Comparison of ENCODE assay signal across 1 cellular context in the genomic region with DNA sequence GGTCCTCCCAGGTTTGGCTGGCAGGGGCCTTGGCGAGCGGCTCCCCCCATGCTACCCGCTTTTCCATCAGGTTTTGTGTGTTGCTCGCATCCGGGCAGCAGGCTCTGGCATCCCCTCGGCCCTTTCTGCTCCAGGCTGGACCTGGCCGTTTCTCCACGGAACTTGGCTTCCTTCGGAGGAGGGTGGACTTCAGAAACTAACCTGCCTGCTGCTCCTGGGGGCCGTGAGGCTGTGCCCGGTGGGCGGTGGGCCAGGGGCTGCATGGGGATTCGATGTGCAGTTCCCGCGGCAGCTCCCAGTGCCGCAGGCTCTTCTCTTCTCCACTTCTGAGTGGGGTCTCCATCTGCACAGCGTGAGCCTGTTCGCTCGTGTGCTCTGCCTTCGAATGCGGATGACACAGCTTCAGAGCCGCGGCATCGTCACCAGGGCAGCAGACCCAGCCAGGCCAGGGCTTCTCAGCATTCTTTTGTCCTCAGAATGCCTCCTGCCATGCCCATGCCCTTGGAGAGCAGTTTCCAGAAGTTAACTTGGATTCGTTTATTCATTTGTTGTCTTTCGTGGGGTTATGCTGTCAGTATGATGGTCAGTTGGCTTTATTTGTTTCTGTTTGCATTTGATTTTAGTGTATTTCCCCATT.
TF ChIP-seq lines count a peak whose summit lies in the region.

No MANE protein-coding gene starts in this region.

TF ChIP-seq in IMR-90, 13 proteins besides CTCF, POLR2A, EP300 and RAD21:
- no peak for TF ChIP-seq USF2 (IDR thresholded peaks at IDR 0.05; ENCODE audit: low read depth, low read length)
- no peak for TF ChIP-seq MAFK (IDR thresholded peaks at IDR 0.05; ENCODE audit: low read depth, low read length)
- TF ChIP-seq RCOR1 (IDR thresholded peaks at IDR 0.05; ENCODE audit: insufficient replicate concordance, low read length) = no peak
- no peak for TF ChIP-seq MXI1 (IDR thresholded peaks at IDR 0.05; ENCODE audit: borderline replicate concordance, low read depth, low read length)
- TF ChIP-seq CHD1 (IDR thresholded peaks at IDR 0.05; ENCODE audit: low read depth, low read length) = no peak
- TF ChIP-seq NFE2L2 (IDR thresholded peaks at IDR 0.05; ENCODE audit: low read depth, low read length) = no peak
- no peak for TF ChIP-seq RFX5 (IDR thresholded peaks at IDR 0.05; ENCODE audit: low read depth, low read length)
- no peak for TF ChIP-seq ELK1 (IDR thresholded peaks at IDR 0.05; ENCODE audit: borderline replicate concordance, low read depth, low read length)
- TF ChIP-seq MAZ (IDR thresholded peaks at IDR 0.05; ENCODE audit: borderline replicate concordance, low read depth, low read length) = no peak
- TF ChIP-seq BHLHE40 (IDR thresholded peaks at IDR 0.05; ENCODE audit: low read depth, low read length) = no peak
- no peak for TF ChIP-seq FOS (IDR thresholded peaks at IDR 0.05; ENCODE audit: low read depth, low read length)
- TF ChIP-seq CEBPB (IDR thresholded peaks at IDR 0.05; ENCODE audit: low read depth, low read length) = no peak
- TF ChIP-seq SMC3 (IDR thresholded peaks at IDR 0.05; ENCODE audit: low read depth, low read length) = no peak
